Comparison of ENCODE assay signal across 16 cellular contexts in the genomic region with DNA sequence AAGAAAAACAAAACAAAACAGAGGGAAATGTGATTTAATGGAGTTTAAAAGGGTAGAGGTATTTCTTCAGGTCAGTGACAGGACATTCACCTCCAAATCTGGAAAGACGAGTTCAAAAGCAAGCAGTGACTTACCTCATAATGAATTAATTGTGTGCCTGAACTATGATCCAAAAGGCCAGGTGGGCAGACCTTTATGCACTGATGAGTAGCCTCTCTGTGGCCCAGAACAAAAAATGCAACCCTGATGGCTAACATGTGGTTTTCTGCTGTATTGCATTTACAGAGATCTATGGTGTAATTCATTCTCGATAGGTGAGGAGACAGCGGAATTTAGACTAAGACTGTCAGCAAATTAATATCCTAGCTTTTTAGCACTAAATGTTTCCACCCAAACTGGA.
DNase-seq lines count a peak whose midpoint lies in the region; TF ChIP-seq lines count a peak whose summit lies in the region.
"Had no signal": no experiment of that assay in that cellular context is flagged by ENCODE, and none has a peak within 500 bp of the region (broad histone marks: within the 10 kb centered on the region; RNA-seq: fewer than 3 reads in every experiment).

No MANE protein-coding gene starts in this region.

- peak; percentile 15 for DNase-seq in HT-29 (ENCODE audit: low spot score)
- peak; percentile 25 for DNase-seq in cerebellar cortex (ENCODE audit: low spot score)
- no peak for DNase-seq in mesothelial cell of epicardium (ENCODE audit: low spot score in 2 of 2, unreplicated experiment in 2 of 2)
- no peak for DNase-seq in AG08395 (ENCODE audit: low spot score)
- no peak for DNase-seq in NCI-H446 treated with DMSO at 0.1 percent for 48 hours (lab: John Stamatoyannopoulos, UW)
- no peak for DNase-seq in activated naive CD4-positive, alpha-beta T cell treated with Interleukin-2 at 50 U/mL for 16 hours
- DNase-seq in NCI-H2081 (lab: John Stamatoyannopoulos, UW): no peak
- DNase-seq: BE2C; Caco-2; CD8-positive, alpha-beta memory T cell; DMS79 treated with DMSO at 0.1 percent for 48 hours; EL; GDM1; GOT3; H9 had no signal

- no peaks in the 10 kb centered on the region for H3K9me3 Mint-ChIP-seq in mesothelial cell of epicardium
- H3K9me3 Mint-ChIP-seq: CD8-positive, alpha-beta memory T cell; H9 had no signal

- no peak overlapping the region for H3K4me3 Mint-ChIP-seq in mesothelial cell of epicardium
- H3K4me3 Mint-ChIP-seq: CD8-positive, alpha-beta memory T cell; H9 had no signal

- no peaks in the 10 kb centered on the region for H3K27me3 Mint-ChIP-seq in mesothelial cell of epicardium (ENCODE audit: low read depth)
- H3K27me3 Mint-ChIP-seq: CD8-positive, alpha-beta memory T cell had no signal

- peak overlapping the region; percentile 90 for H3K27ac Mint-ChIP-seq in mesothelial cell of epicardium
- H3K27ac Mint-ChIP-seq: CD8-positive, alpha-beta memory T cell had no signal

- H3K36me3 ChIP-seq in BLaER1 treated with 17β-estradiol and CSF1 and Interleukin-3, amounts not matched to agents 10 nM and 100 nM: peaks cover 0 to 97% (median 54%) of the 10 kb centered on the region in 11 experiments; a peak in 17 of 22 replicates

- H4K20me1 ChIP-seq in BLaER1 treated with 17β-estradiol and CSF1 and Interleukin-3, amounts not matched to agents 10 nM and 100 nM: no peaks in the 10 kb centered on the region

- peak overlapping the region in 3 of 11 experiments; percentile 62 to 70 (median 69); a peak in 5 of 22 replicates for H3K4me2 ChIP-seq in BLaER1 treated with 17β-estradiol and CSF1 and Interleukin-3, amounts not matched to agents 10 nM and 100 nM

- no peak overlapping the region for H3K4me3 ChIP-seq in BLaER1 treated with 17β-estradiol and CSF1 and Interleukin-3, amounts not matched to agents 10 nM and 100 nM

- no peak for TF ChIP-seq CTCF in mesothelial cell of epicardium (IDR thresholded peaks at IDR 0.05; ENCODE audit: unreplicated experiment)

- H3K27me3 ChIP-seq in BLaER1 treated with 17β-estradiol and CSF1 and Interleukin-3, amounts not matched to agents 10 nM and 100 nM: no peaks in the 10 kb centered on the region
- H3K27me3 ChIP-seq: BE2C had no signal

- H3K27ac ChIP-seq in BLaER1 treated with 17β-estradiol and CSF1 and Interleukin-3, amounts not matched to agents 10 nM and 100 nM: peak overlapping the region in 6 of 11 experiments; percentile 73 to 99 (median 96); a peak in 10 of 22 replicates

- H3K9ac ChIP-seq in BLaER1 treated with 17β-estradiol and CSF1 and Interleukin-3, amounts not matched to agents 10 nM and 100 nM: peak overlapping the region in 1 of 11 experiments; percentile 33; a peak in 1 of 22 replicates

- no peaks in the 10 kb centered on the region for H3K9me3 ChIP-seq in BLaER1 treated with 17β-estradiol and CSF1 and Interleukin-3, amounts not matched to agents 10 nM and 100 nM (replicated peaks in 1 of 11)
- H3K9me3 ChIP-seq: BE2C, Caco-2 had no signal

- peaks cover 7% of the 10 kb centered on the region for H3K36me3 Mint-ChIP-seq in mesothelial cell of epicardium
- H3K36me3 Mint-ChIP-seq: CD8-positive, alpha-beta memory T cell had no signal

- peaks cover 34% of the 10 kb centered on the region for H3K4me1 Mint-ChIP-seq in mesothelial cell of epicardium
- H3K4me1 Mint-ChIP-seq: CD8-positive, alpha-beta memory T cell; H9 had no signal

- peaks cover 0 to 95% (median 19%) of the 10 kb centered on the region in 10 experiments; a peak in 13 of 20 replicates for H3K4me1 ChIP-seq in BLaER1 treated with 17β-estradiol and CSF1 and Interleukin-3, amounts not matched to agents 10 nM and 100 nM
- H3K4me1 ChIP-seq: Caco-2 had no signal

Comparison
In these comparisons a context has a peak if more than half of its experiments do, and no peak if none do; other contexts are left out.
1. DNase-seq: peak in HT-29 (single experiment) and cerebellar cortex (single experiment); none in mesothelial cell of epicardium (0 of 2), AG08395 (single experiment), NCI-H446 treated with DMSO at 0.1 percent for 48 hours (single experiment), activated naive CD4-positive, alpha-beta T cell treated with Interleukin-2 at 50 U/mL for 16 hours (single experiment) and NCI-H2081 (0 of 2).